In genomic region chr4:80042821-80043220, GRCh38 we compare ENCODE assay signal across 19 cellular contexts.
"Had no signal": no experiment of that assay in that cellular context is flagged by ENCODE, and none has a peak within 500 bp of the region (broad histone marks: within the 10 kb centered on the region; RNA-seq: fewer than 3 reads in every experiment).

No MANE protein-coding gene starts in this region.

- H3K9me3 ChIP-seq: lower lobe of right lung, psoas muscle, suprapubic skin, tibial artery, upper lobe of right lung had no signal

- H3K4me3 Mint-ChIP-seq: memory B cell, naive B cell, nephron progenitor cell had no signal

- H3K27me3 ChIP-seq: hepatocyte, suprapubic skin, tibial artery, upper lobe of right lung had no signal

- ATAC-seq: esophagus mucosa; psoas muscle; stimulated activated naive CD8-positive, alpha-beta T cell treated with anti-CD3 and anti-CD28 coated beads, Interleukin-15, Interleukin-2, amounts not matched to agents 100 U/mL and 50 U/mL, for 24 hours; upper lobe of right lung had no signal

- H3K36me3 ChIP-seq: lower lobe of right lung, suprapubic skin, upper lobe of right lung had no signal

- H3K4me3 ChIP-seq: hepatocyte, lower lobe of right lung, psoas muscle, smooth muscle cell, suprapubic skin, tibial artery, upper lobe of right lung had no signal

- H3K9me3 Mint-ChIP-seq: memory B cell, naive B cell, nephron progenitor cell had no signal

- FAIRE-seq: bronchial epithelial cell, islet of Langerhans had no signal

- H3K4me2 ChIP-seq: hepatocyte, smooth muscle cell had no signal

- H3K27ac ChIP-seq: hepatocyte, lower lobe of right lung, parathyroid adenoma, psoas muscle, suprapubic skin, upper lobe of right lung had no signal

- DNase-seq: effector memory CD4-positive, alpha-beta T cell; kidney glomerular epithelial cell; lower lobe of right lung; naive B cell; nephron progenitor cell; psoas muscle; retina; stimulated activated CD4-positive, alpha-beta T cell treated with anti-CD3 and anti-CD28 coated beads, Interleukin-2, amount 100 ng/mL, for 48 hours; stimulated activated naive CD8-positive, alpha-beta T cell treated with anti-CD3 and anti-CD28 coated beads, Interleukin-15, Interleukin-2, amounts not matched to agents 100 U/mL and 50 U/mL, for 24 hours; tibial artery; upper lobe of right lung had no signal

- H3K27me3 Mint-ChIP-seq: memory B cell, naive B cell had no signal

- H3K4me1 ChIP-seq: parathyroid adenoma, psoas muscle had no signal

- H2AFZ ChIP-seq: hepatocyte, parathyroid adenoma had no signal

- H3K79me2 ChIP-seq: hepatocyte, parathyroid adenoma had no signal

- H3K4me1 Mint-ChIP-seq: nephron progenitor cell had no signal

- H3K27ac Mint-ChIP-seq: memory B cell, naive B cell, nephron progenitor cell had no signal

- H3K9ac ChIP-seq: parathyroid adenoma had no signal
